In genomic region chr3:40143283-40144090, GRCh38 we compare ENCODE assay signal across 1 cellular context.
TF ChIP-seq lines count a peak whose summit lies in the region.

No MANE protein-coding gene starts in this region.

TF ChIP-seq in SK-N-SH treated with all-trans-retinoic acid at 6 μM for 48 hours, 23 proteins besides CTCF, POLR2A, EP300 and RAD21 (continued from another document):
- TF ChIP-seq TSHZ2 (CRISPR knock-in tag; IDR thresholded peaks at IDR 0.05) (no peak), BACH2 (CRISPR knock-in tag; IDR thresholded peaks at IDR 0.05; ENCODE audit: borderline replicate concordance) (no peak), TOX (CRISPR knock-in tag; IDR thresholded peaks at IDR 0.05; ENCODE audit: borderline replicate concordance) (peak; percentile 68), ZFP3 (CRISPR knock-in tag; IDR thresholded peaks at IDR 0.05) (no peak), OSR1 (CRISPR knock-in tag; IDR thresholded peaks at IDR 0.05) (no peak), GLIS3 (CRISPR knock-in tag; IDR thresholded peaks at IDR 0.05) (no peak), ZNF565 (CRISPR knock-in tag; conservative IDR thresholded peaks at IDR 0.05; ENCODE audit: low read depth) (no peak), PPARA (CRISPR knock-in tag; IDR thresholded peaks at IDR 0.05; ENCODE audit: borderline replicate concordance) (no peak), SNAI2 (CRISPR knock-in tag; IDR thresholded peaks at IDR 0.05) (no peak), TCF4 (CRISPR knock-in tag; IDR thresholded peaks at IDR 0.05; ENCODE audit: borderline replicate concordance) (peak; percentile 44; the same call in 1 of the 2 replicates), ZC3H10 (CRISPR knock-in tag; IDR thresholded peaks at IDR 0.05) (peak; percentile 62; the same call in 1 of the 2 replicates), ESRRG (CRISPR knock-in tag; IDR thresholded peaks at IDR 0.05) (no peak), ZFP30 (CRISPR knock-in tag; IDR thresholded peaks at IDR 0.05) (no peak)
- TF ChIP-seq, protein P1, sequence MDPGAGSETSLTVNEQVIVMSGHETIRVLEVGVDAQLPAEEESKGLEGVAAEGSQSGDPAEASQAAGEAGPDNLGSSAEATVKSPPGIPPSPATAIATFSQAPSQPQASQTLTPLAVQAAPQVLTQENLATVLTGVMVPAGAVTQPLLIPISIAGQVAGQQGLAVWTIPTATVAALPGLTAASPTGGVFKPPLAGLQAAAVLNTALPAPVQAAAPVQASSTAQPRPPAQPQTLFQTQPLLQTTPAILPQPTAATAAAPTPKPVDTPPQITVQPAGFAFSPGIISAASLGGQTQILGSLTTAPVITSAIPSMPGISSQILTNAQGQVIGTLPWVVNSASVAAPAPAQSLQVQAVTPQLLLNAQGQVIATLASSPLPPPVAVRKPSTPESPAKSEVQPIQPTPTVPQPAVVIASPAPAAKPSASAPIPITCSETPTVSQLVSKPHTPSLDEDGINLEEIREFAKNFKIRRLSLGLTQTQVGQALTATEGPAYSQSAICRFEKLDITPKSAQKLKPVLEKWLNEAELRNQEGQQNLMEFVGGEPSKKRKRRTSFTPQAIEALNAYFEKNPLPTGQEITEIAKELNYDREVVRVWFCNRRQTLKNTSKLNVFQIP (CRISPR knock-in tag; IDR thresholded peaks at IDR 0.05; ENCODE audit: borderline replicate concordance, low read depth): no peak
- TF ChIP-seq, protein P2, sequence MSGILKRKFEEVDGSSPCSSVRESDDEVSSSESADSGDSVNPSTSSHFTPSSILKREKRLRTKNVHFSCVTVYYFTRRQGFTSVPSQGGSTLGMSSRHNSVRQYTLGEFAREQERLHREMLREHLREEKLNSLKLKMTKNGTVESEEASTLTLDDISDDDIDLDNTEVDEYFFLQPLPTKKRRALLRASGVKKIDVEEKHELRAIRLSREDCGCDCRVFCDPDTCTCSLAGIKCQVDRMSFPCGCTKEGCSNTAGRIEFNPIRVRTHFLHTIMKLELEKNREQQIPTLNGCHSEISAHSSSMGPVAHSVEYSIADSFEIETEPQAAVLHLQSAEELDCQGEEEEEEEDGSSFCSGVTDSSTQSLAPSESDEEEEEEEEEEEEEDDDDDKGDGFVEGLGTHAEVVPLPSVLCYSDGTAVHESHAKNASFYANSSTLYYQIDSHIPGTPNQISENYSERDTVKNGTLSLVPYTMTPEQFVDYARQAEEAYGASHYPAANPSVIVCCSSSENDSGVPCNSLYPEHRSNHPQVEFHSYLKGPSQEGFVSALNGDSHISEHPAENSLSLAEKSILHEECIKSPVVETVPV (CRISPR knock-in tag; IDR thresholded peaks at IDR 0.05): no peak; the same call in 1 of the 2 replicates
- TF ChIP-seq, protein P3, sequence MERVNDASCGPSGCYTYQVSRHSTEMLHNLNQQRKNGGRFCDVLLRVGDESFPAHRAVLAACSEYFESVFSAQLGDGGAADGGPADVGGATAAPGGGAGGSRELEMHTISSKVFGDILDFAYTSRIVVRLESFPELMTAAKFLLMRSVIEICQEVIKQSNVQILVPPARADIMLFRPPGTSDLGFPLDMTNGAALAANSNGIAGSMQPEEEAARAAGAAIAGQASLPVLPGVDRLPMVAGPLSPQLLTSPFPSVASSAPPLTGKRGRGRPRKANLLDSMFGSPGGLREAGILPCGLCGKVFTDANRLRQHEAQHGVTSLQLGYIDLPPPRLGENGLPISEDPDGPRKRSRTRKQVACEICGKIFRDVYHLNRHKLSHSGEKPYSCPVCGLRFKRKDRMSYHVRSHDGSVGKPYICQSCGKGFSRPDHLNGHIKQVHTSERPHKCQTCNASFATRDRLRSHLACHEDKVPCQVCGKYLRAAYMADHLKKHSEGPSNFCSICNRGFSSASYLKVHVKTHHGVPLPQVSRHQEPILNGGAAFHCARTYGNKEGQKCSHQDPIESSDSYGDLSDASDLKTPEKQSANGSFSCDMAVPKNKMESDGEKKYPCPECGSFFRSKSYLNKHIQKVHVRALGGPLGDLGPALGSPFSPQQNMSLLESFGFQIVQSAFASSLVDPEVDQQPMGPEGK (CRISPR knock-in tag; IDR thresholded peaks at IDR 0.05; ENCODE audit: borderline replicate concordance): peak; percentile 85
